In the genomic region with DNA sequence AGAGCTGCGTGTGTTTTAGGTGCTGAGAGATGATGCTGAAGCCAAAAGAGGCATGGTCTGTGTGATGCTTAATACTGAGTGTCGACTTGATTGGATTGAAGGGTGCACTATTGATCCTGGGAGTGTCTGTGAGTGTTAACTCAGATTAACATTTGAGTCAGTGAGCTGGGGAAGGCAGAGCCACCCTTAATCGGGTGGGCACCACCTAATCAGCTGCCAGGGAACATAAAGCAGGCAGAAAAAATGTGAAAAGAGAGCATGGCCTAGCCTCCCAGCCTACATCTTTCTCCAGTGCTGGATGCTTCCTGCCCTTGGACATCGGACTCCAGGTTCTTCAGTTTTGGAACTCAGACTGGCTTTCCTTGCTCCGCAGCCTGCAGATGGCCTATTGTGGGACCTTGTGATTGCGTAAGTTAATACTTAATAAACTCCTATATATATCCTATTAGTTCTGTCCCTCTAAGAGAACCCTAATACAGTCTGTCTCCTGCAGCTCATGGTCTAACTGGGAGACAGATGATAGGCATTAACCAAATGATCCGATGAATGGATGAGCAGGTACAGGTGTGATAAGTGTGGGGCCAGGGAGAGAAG, we compare ENCODE assay signal across 18 cellular contexts.
DNase-seq lines count a peak whose midpoint lies in the region; ATAC-seq and TF ChIP-seq lines count a peak whose summit lies in the region.
"Had no signal": no experiment of that assay in that cellular context is flagged by ENCODE, and none has a peak within 500 bp of the region (broad histone marks: within the 10 kb centered on the region; RNA-seq: fewer than 3 reads in every experiment).

No MANE protein-coding gene starts in this region.

- peaks cover 22% of the 10 kb centered on the region for H3K4me1 ChIP-seq in BLaER1
- peaks cover 14 to 45% (median 27%) of the 10 kb centered on the region in 10 experiments for H3K4me1 ChIP-seq in BLaER1 treated with 17β-estradiol and CSF1 and Interleukin-3, amounts not matched to agents 10 nM and 100 nM
- H3K4me1 ChIP-seq in IMR-90 (ENCODE audit: control insufficient read depth, insufficient read depth, low read length): no peaks in the 10 kb centered on the region

- WGBS in IMR-90 (ENCODE audit: extremely low coverage in 2 of 2, insufficient read length in 1 of 2), 2 experiments: 66% methylated on average over 4 of the region's 7 CpGs; no CpG with 5 or more reads in 1 of the 2 experiments

- in situ Hi-C loops in IMR-90 (cut with MboI; ENCODE audit: low sequenced_read_pairs): no loop called here

- no peak for ATAC-seq in IMR-90 (ENCODE audit: low read depth)
- no peak for ATAC-seq in GM21529 (IDR thresholded peaks at IDR 0.05; ENCODE audit: unreplicated experiment)
- ATAC-seq: GM12878, GM23338, HCT116 had no signal

- no peak overlapping the region for H3K4me3 ChIP-seq in BLaER1
- no peak overlapping the region for H3K4me3 ChIP-seq in BLaER1 treated with 17β-estradiol and CSF1 and Interleukin-3, amounts not matched to agents 10 nM and 100 nM
- H3K4me3 ChIP-seq in IMR-90 (ENCODE audit: insufficient read depth, low read depth, low read length): no peak overlapping the region
- H3K4me3 ChIP-seq: GM12878, GM23338 had no signal

- H3K79me1 ChIP-seq in IMR-90 (ENCODE audit: low read depth in 1 of 2, low read length in 2 of 2): no peaks in the 10 kb centered on the region

- TF ChIP-seq POLR2A in IMR-90 (IDR thresholded peaks at IDR 0.05; ENCODE audit: low read depth, low read length): no peak

- H2AFZ ChIP-seq in IMR-90 (replicated peaks; ENCODE audit: low read length, poor library complexity): no peak overlapping the region

- no peak for TF ChIP-seq CTCF in IMR-90 (conservative IDR thresholded peaks at IDR 0.05; ENCODE audit: low read depth, low read length)
- no peak for TF ChIP-seq CTCF in osteocyte (IDR thresholded peaks at IDR 0.05)

- no peak overlapping the region for H2BK120ac ChIP-seq in IMR-90 (ENCODE audit: low read depth, low read length)

- POLR2A ChIA-PET in IMR-90 (lab: Charles Lee; ENCODE audit: unreplicated experiment): no interaction called here

- intact Hi-C loops in IMR-90 (cut with micrococcal nuclease): no loop called here
- intact Hi-C loops in cardiac septum (cut with DNase I): no loop called here

- H3K36me3 ChIP-seq in BLaER1 (no peaks in the 10 kb centered on the region), IMR-90 (ENCODE audit: control insufficient read depth, insufficient read depth, low read length) (no peaks in the 10 kb centered on the region)
- no peaks in the 10 kb centered on the region for H3K36me3 ChIP-seq in BLaER1 treated with 17β-estradiol and CSF1 and Interleukin-3, amounts not matched to agents 10 nM and 100 nM

- no peak overlapping the region for H3K18ac ChIP-seq in IMR-90 (ENCODE audit: low read depth, low read length)

- no peaks in the 10 kb centered on the region for H3K9me1 ChIP-seq in IMR-90 (ENCODE audit: insufficient read depth, low read length)

- H3K4me1 Mint-ChIP-seq in osteocyte (ENCODE audit: unreplicated experiment): peaks cover 2% of the 10 kb centered on the region
- H3K4me1 Mint-ChIP-seq: CD8-positive, alpha-beta memory T cell had no signal

- dilution Hi-C loops in IMR-90 (cut with HindIII; ENCODE audit: low sequenced_read_pairs, unreplicated experiment): no loop called here

- H4K20me1 ChIP-seq in BLaER1: no peaks in the 10 kb centered on the region
- no peaks in the 10 kb centered on the region for H4K20me1 ChIP-seq in BLaER1 treated with 17β-estradiol and CSF1 and Interleukin-3, amounts not matched to agents 10 nM and 100 nM
- H4K20me1 ChIP-seq in IMR-90 (ENCODE audit: insufficient read depth, low read length): no peaks in the 10 kb centered on the region

- no peak overlapping the region for H4K5ac ChIP-seq in IMR-90 (ENCODE audit: low read depth, low read length)

- no TSS peak for BruUV-seq in IMR-90 (replicated peaks; lab: Mats Ljungman, UMichigan)

- CTCF ChIA-PET in IMR-90 (lab: Yijun Ruan, JAX): no interaction called here

- no peak overlapping the region for H3K23ac ChIP-seq in IMR-90 (ENCODE audit: low read depth, low read length)

- no peak overlapping the region for H3K56ac ChIP-seq in IMR-90 (ENCODE audit: extremely low read depth, insufficient read depth, low read length)

- H3K9me3 Mint-ChIP-seq in osteocyte (ENCODE audit: unreplicated experiment): no peaks in the 10 kb centered on the region
- H3K9me3 Mint-ChIP-seq: CD4-positive, alpha-beta T cell; CD8-positive, alpha-beta memory T cell; GM23338; H9; HFFc6 had no signal

- no peak for TF ChIP-seq RAD21 in IMR-90 (IDR thresholded peaks at IDR 0.05; ENCODE audit: low read length)

- no peak overlapping the region for H4K8ac ChIP-seq in IMR-90 (ENCODE audit: low read depth in 2 of 2, low read length in 2 of 2)

- no peaks in the 10 kb centered on the region for H3K27me3 Mint-ChIP-seq in osteocyte (ENCODE audit: unreplicated experiment)

- H3K4me3 Mint-ChIP-seq in osteocyte (ENCODE audit: unreplicated experiment): no peak overlapping the region
- H3K4me3 Mint-ChIP-seq: CD4-positive, alpha-beta T cell; CD8-positive, alpha-beta memory T cell; GM23338; H9; HFFc6 had no signal

- no peak overlapping the region for H3K4ac ChIP-seq in IMR-90 (ENCODE audit: low read depth, low read length)

- H2BK5ac ChIP-seq in IMR-90 (ENCODE audit: low read depth, low read length, poor library complexity, severe bottlenecking): no peak overlapping the region

- peak overlapping the region; percentile 19 for H3K27ac Mint-ChIP-seq in osteocyte (ENCODE audit: unreplicated experiment)
- H3K27ac Mint-ChIP-seq: CD14-positive monocyte; CD4-positive, alpha-beta T cell; CD8-positive, alpha-beta memory T cell; GM23338; HFFc6 had no signal

- H3K9me3 ChIP-seq in BLaER1: peaks cover 13% of the 10 kb centered on the region
- peaks cover 6 to 19% (median 16%) of the 10 kb centered on the region in 11 experiments; a peak in 18 of 22 replicates for H3K9me3 ChIP-seq in BLaER1 treated with 17β-estradiol and CSF1 and Interleukin-3, amounts not matched to agents 10 nM and 100 nM (replicated peaks in 1 of 11)
- H3K9me3 ChIP-seq in IMR-90 (ENCODE audit: control insufficient read depth, insufficient read depth, low read length): no peaks in the 10 kb centered on the region

- DNase-seq in IMR-90: no peak
- no peak for DNase-seq in osteocyte (ENCODE audit: extremely low spot score, unreplicated experiment)
- DNase-seq in cardiac septum (ENCODE audit: low spot score): no peak
- DNase-seq: CD4-positive, alpha-beta T cell; CD8-positive, alpha-beta memory T cell; DMS 273 treated with DMSO at 0.1 percent for 48 hours; DMS79; EL; GDM1; H9; HFFc6 had no signal

- no peak overlapping the region for H2BK15ac ChIP-seq in IMR-90 (ENCODE audit: low read depth, low read length)

- no peaks in the 10 kb centered on the region for H3K36me3 Mint-ChIP-seq in osteocyte (ENCODE audit: unreplicated experiment)
- H3K36me3 Mint-ChIP-seq: CD14-positive monocyte; CD8-positive, alpha-beta memory T cell had no signal

- H3K27ac ChIP-seq in BLaER1 (peak overlapping the region; percentile 31; the same call in 1 of the 2 replicates), IMR-90 (ENCODE audit: insufficient read depth, low read length) (no peak overlapping the region)
- H3K27ac ChIP-seq in BLaER1 treated with 17β-estradiol and CSF1 and Interleukin-3, amounts not matched to agents 10 nM and 100 nM: peak overlapping the region in 8 of 11 experiments; percentile 65 to 81 (median 70); a peak in 11 of 22 replicates

- no peak overlapping the region for H3K14ac ChIP-seq in IMR-90 (replicated peaks; ENCODE audit: low read depth, low read length)

- no peak overlapping the region for H2AK5ac ChIP-seq in IMR-90 (ENCODE audit: low read depth, low read length)

- H3K27me3 ChIP-seq in BLaER1: no peaks in the 10 kb centered on the region
- no peaks in the 10 kb centered on the region for H3K27me3 ChIP-seq in BLaER1 treated with 17β-estradiol and CSF1 and Interleukin-3, amounts not matched to agents 10 nM and 100 nM
- H3K27me3 ChIP-seq in IMR-90 (ENCODE audit: control insufficient read depth, insufficient read depth, low read length): no peaks in the 10 kb centered on the region

- no peak overlapping the region for H4K91ac ChIP-seq in IMR-90 (ENCODE audit: insufficient read depth, low read depth, low read length)

- H3K4me2 ChIP-seq in BLaER1 (peak overlapping the region; percentile 69), IMR-90 (ENCODE audit: low read depth, low read length) (no peak overlapping the region)
- H3K4me2 ChIP-seq in BLaER1 treated with 17β-estradiol and CSF1 and Interleukin-3, amounts not matched to agents 10 nM and 100 nM: peak overlapping the region; percentile 70 to 83 (median 77); a peak in 21 of 22 replicates
- H3K4me2 ChIP-seq: GM23338 had no signal

- H3K9ac ChIP-seq in BLaER1 (no peak overlapping the region), IMR-90 (ENCODE audit: low read depth, low read length) (no peak overlapping the region)
- peak overlapping the region in 3 of 11 experiments; percentile 43 to 54 (median 48); a peak in 3 of 22 replicates for H3K9ac ChIP-seq in BLaER1 treated with 17β-estradiol and CSF1 and Interleukin-3, amounts not matched to agents 10 nM and 100 nM

- H2BK20ac ChIP-seq in IMR-90 (ENCODE audit: low read depth, low read length): no peak overlapping the region

- H2AK9ac ChIP-seq in IMR-90 (replicated peaks; ENCODE audit: low read depth, low read length, poor library complexity): no peak overlapping the region

TF ChIP-seq in IMR-90, 13 proteins besides CTCF, POLR2A, EP300 and RAD21:
- TF ChIP-seq, protein P1, sequence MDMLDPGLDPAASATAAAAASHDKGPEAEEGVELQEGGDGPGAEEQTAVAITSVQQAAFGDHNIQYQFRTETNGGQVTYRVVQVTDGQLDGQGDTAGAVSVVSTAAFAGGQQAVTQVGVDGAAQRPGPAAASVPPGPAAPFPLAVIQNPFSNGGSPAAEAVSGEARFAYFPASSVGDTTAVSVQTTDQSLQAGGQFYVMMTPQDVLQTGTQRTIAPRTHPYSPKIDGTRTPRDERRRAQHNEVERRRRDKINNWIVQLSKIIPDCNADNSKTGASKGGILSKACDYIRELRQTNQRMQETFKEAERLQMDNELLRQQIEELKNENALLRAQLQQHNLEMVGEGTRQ (IDR thresholded peaks at IDR 0.05; ENCODE audit: low read depth, low read length): no peak
- TF ChIP-seq CHD1 (IDR thresholded peaks at IDR 0.05; ENCODE audit: low read depth, low read length) (no peak), CEBPB (IDR thresholded peaks at IDR 0.05; ENCODE audit: low read depth, low read length) (0 out of 2 replicates have a peak, but pooled peaks have one; percentile 20), RFX5 (IDR thresholded peaks at IDR 0.05; ENCODE audit: low read depth, low read length) (no peak)
